In the genomic region with DNA sequence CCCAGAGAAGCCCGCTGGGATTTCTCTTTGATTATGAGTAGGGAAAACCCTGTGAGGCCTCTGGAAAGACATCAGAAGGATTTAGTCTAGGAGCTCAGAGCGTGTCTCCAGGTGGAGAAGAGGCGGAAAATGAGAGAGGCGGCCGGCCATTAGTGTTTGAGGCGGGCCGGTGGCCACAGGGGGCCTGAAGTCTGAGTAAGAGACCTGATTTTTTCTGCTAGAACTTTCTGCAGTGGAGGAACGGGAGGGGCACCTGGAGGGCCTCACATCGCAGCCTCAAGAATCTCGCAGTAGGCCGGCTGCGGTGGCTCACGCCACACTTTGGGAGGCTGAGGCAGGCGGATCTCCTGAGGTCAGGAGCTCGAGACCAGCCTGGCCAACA, we compare ENCODE assay signal across 13 cellular contexts. TPM values are rescaled to one million over a fixed set of nuclear protein-coding genes. Genes with fewer than 3 reads are reported as not detected.
A peak's percentile ranks its signal among the peaks of the same experiment; 100 is the strongest.
DNase-seq lines count a peak whose midpoint lies in the region; ATAC-seq and TF ChIP-seq lines count a peak whose summit lies in the region.
"Had no signal": no experiment of that assay in that cellular context is flagged by ENCODE, and none has a peak within 500 bp of the region (broad histone marks: within the 10 kb centered on the region; RNA-seq: fewer than 3 reads in every experiment).

No MANE protein-coding gene starts in this region.

- H3K79me2 ChIP-seq in ACC112 (ENCODE audit: control insufficient read depth, insufficient read depth, low read length, unreplicated experiment) = peaks cover 19% of the 10 kb centered on the region

- H3K36me3 ChIP-seq in ACC112 (ENCODE audit: insufficient read depth, low read length) (no peaks in the 10 kb centered on the region), left ventricle myocardium inferior (no peaks in the 10 kb centered on the region)

- intact Hi-C loops in left ventricle myocardium inferior (cut with micrococcal nuclease) (no loop called here), sciatic nerve (cut with DNase I) (no loop called here)

- CTCF ChIA-PET in HEK293T (lab: Yijun Ruan, JAX) = no interaction called here

- DNase-seq in astrocyte of the spinal cord (ENCODE audit: low read depth, low spot score) (no peak), left ventricle myocardium inferior (no peak), sciatic nerve (ENCODE audit: low spot score) (no peak), HEK293T (ENCODE audit: extremely low spot score) (no peak), NCI-H526 treated with DMSO at 0.1 percent for 48 hours (lab: John Stamatoyannopoulos, UW) (no peak), substantia nigra (lab: John Stamatoyannopoulos, UW) (no peak), T-helper 1 cell (no peak)
- DNase-seq: activated effector memory CD4-positive, alpha-beta T cell treated with anti-CD3 and anti-CD28 coated beads, Interleukin-2, amount 50 U/mL, for 16 hours; NCI-H1092; NCI-H524; RPMI8226 had no signal

- H3K27me3 ChIP-seq in ACC112 (ENCODE audit: insufficient read depth, low read length) (no peaks in the 10 kb centered on the region), left ventricle myocardium inferior (ENCODE audit: low read depth) (no peaks in the 10 kb centered on the region)

- H3K27ac ChIP-seq in ACC112 (ENCODE audit: low read depth, low read length) = peak overlapping the region; percentile 59
- H3K27ac ChIP-seq in left ventricle myocardium inferior (replicated peaks) = peak overlapping the region; percentile 86
- H3K27ac ChIP-seq in substantia nigra (ENCODE audit: low read depth, low read length, poor library complexity, severe bottlenecking) = no peak overlapping the region

- ATAC-seq in sciatic nerve = peak; percentile 35
- ATAC-seq: GM12878 had no signal

- no peak for TF ChIP-seq CTCF in astrocyte of the spinal cord (IDR thresholded peaks at IDR 0.05; ENCODE audit: low read depth, low read length)
- no peak for TF ChIP-seq CTCF in left ventricle myocardium inferior (IDR thresholded peaks at IDR 0.05; ENCODE audit: borderline replicate concordance)

- H2AFZ ChIP-seq in ACC112 (ENCODE audit: low read length, unreplicated experiment) = no peak overlapping the region

- no peaks in the 10 kb centered on the region for H3K9me3 ChIP-seq in left ventricle myocardium inferior (replicated peaks)

- POLR2A ChIA-PET in HEK293T (lab: Yijun Ruan, JAX) = no interaction called here

- H3K4me3 ChIP-seq in ACC112 (ENCODE audit: low read depth, low read length) = peak overlapping the region; percentile 96
- H3K4me3 ChIP-seq in astrocyte of the spinal cord (ENCODE audit: low read depth, low read length) = peak overlapping the region; percentile 40
- H3K4me3 ChIP-seq in left ventricle myocardium inferior = peak overlapping the region; percentile 72
- H3K4me3 ChIP-seq: GM12878 had no signal

- in situ Hi-C loops in astrocyte of the spinal cord (cut with HindIII; ENCODE audit: low sequenced_read_pairs) = no loop called here

- H3K4me1 ChIP-seq in ACC112 (ENCODE audit: control insufficient read depth, insufficient read depth, low read length, unreplicated experiment) (no peaks in the 10 kb centered on the region), left ventricle myocardium inferior (peaks cover 16% of the 10 kb centered on the region)

TF ChIP-seq in HEK293T, 16 proteins besides CTCF, POLR2A, EP300 and RAD21:
- TF ChIP-seq SUZ12 (IDR thresholded peaks at IDR 0.05) (no peak), TARDBP (IDR thresholded peaks at IDR 0.05) (no peak), NFRKB (IDR thresholded peaks at IDR 0.05) (no peak), FOXK2 (IDR thresholded peaks at IDR 0.05) (no peak), LEF1 (IDR thresholded peaks at IDR 0.05; ENCODE audit: borderline replicate concordance) (no peak)

RNA-seq across cellular contexts. Expression of a gene that starts 28.5 kb away (rescaled TPM):
- total RNA-seq in left ventricle myocardium inferior = 92.5 TPM
- 32.5 TPM for total RNA-seq in sciatic nerve

RNA-seq across cellular contexts. Expression of a gene that starts 33.8 kb away (rescaled TPM):
- total RNA-seq in left ventricle myocardium inferior (11.9 TPM), sciatic nerve (20.7 TPM)

Comparison
In these comparisons a context has a peak if more than half of its experiments do, and no peak if none do; other contexts are left out.
1. H3K4me3 ChIP-seq: peak in every context shown above with its lines; median percentile 96 in ACC112; 72 in left ventricle myocardium inferior; 40 in astrocyte of the spinal cord.